ENCODE assay signal across 16 cellular contexts in genomic region chr14:69690042-69690441, GRCh38.
"Had no signal": no experiment of that assay in that cellular context is flagged by ENCODE, and none has a peak within 500 bp of the region (broad histone marks: within the 10 kb centered on the region; RNA-seq: fewer than 3 reads in every experiment).

No MANE protein-coding gene starts in this region.

- H3K27me3 Mint-ChIP-seq: activated naive CD8-positive, alpha-beta T cell treated with anti-CD3 and anti-CD28 coated beads, Interleukin-2, amount 10 ng/mL, durations not matched to agents 7 days and 5 days; T-cell had no signal

- H3K27me3 ChIP-seq: foreskin keratinocyte, pancreas, tibial artery, vagina had no signal

- H3K27ac Mint-ChIP-seq: activated naive CD8-positive, alpha-beta T cell treated with anti-CD3 and anti-CD28 coated beads, Interleukin-2, amount 10 ng/mL, durations not matched to agents 7 days and 5 days; nephron progenitor cell had no signal

- H3K4me3 Mint-ChIP-seq: activated naive CD8-positive, alpha-beta T cell treated with anti-CD3 and anti-CD28 coated beads, Interleukin-2, amount 10 ng/mL, durations not matched to agents 7 days and 5 days; nephron progenitor cell; T-cell had no signal

- H3K27ac ChIP-seq: foreskin keratinocyte, pancreas, SK-N-MC, tibial artery, vagina had no signal

- DNase-seq: activated CD4-positive, alpha-beta T cell treated with anti-CD3 and anti-CD28 coated beads, Interleukin-2, amount 50 U/mL, for 4 hours; activated naive CD8-positive, alpha-beta T cell treated with anti-CD3 and anti-CD28 coated beads, Interleukin-2, amount 10 ng/mL, durations not matched to agents 7 days and 5 days; anterior cingulate cortex; foreskin keratinocyte; head of caudate nucleus; mammary epithelial cell; nephron progenitor cell; pancreas; retina; stimulated activated CD4-positive, alpha-beta T cell treated with anti-CD3 and anti-CD28 coated beads, Interleukin-15, amount 100 ng/mL, for 24 hours; stimulated activated CD4-positive, alpha-beta T cell treated with anti-CD3 and anti-CD28 coated beads, Interleukin-4, amount 100 ng/mL, for 24 hours; T-cell; tibial artery had no signal

- ATAC-seq: foreskin keratinocyte, pancreas, T-cell had no signal

- H3K9me3 ChIP-seq: pancreas, tibial artery, vagina had no signal

- H3K36me3 ChIP-seq: pancreas, tibial artery, vagina had no signal

- H3K9me3 Mint-ChIP-seq: activated naive CD8-positive, alpha-beta T cell treated with anti-CD3 and anti-CD28 coated beads, Interleukin-2, amount 10 ng/mL, durations not matched to agents 7 days and 5 days; activated T-helper 2 cell treated with anti-CD3 and anti-CD28 coated beads, Interferon-gamma antibody, Interleukin-2, Interleukin-4, amounts not matched to agents 10 μg/mL and 5 μg/mL and 100 μg/mL, durations not matched to agents 14 hours and 24 hours and 36 hours; nephron progenitor cell; T-cell had no signal

- H3K4me3 ChIP-seq: pancreas, SK-N-MC, tibial artery, vagina had no signal
